In genomic region chr3:135860761-135861160, GRCh38 we compare ENCODE assay signal across 13 cellular contexts.
"Had no signal": no experiment of that assay in that cellular context is flagged by ENCODE, and none has a peak within 500 bp of the region (broad histone marks: within the 10 kb centered on the region; RNA-seq: fewer than 3 reads in every experiment).

No MANE protein-coding gene starts in this region.

- H3K4me3 ChIP-seq: body of pancreas, left lung, thoracic aorta had no signal

- DNase-seq: activated CD4-positive, alpha-beta memory T cell treated with anti-CD3 and anti-CD28 coated beads for 36 hours; activated CD4-positive, alpha-beta T cell treated with anti-CD3 and anti-CD28 coated beads for 36 hours; activated effector memory CD4-positive, alpha-beta T cell treated with Interleukin-2 at 50 U/mL for 16 hours; activated naive CD4-positive, alpha-beta T cell treated with anti-CD3 and anti-CD28 coated beads, Interleukin-2, amount 50 U/mL, for 16 hours; activated T-cell treated with anti-CD3 and anti-CD28 coated beads, Interleukin-2, amount 50 U/mL, for 4 hours; body of pancreas; caudate nucleus; kidney; left lung; mammary epithelial cell; naive thymus-derived CD8-positive, alpha-beta T cell; WERI-Rb-1 had no signal
